Comparison of ENCODE assay signal across 10 cellular contexts in genomic region chr6:149965191-149966020, GRCh38. TPM values are rescaled to one million over a fixed set of nuclear protein-coding genes. Genes with fewer than 3 reads are reported as not detected.
A peak's percentile ranks its signal among the peaks of the same experiment; 100 is the strongest.
DNase-seq lines count a peak whose midpoint lies in the region; ATAC-seq and TF ChIP-seq lines count a peak whose summit lies in the region.
"Had no signal": no experiment of that assay in that cellular context is flagged by ENCODE, and none has a peak within 500 bp of the region (broad histone marks: within the 10 kb centered on the region; RNA-seq: fewer than 3 reads in every experiment).

No MANE protein-coding gene starts in this region.

- peak; percentile 45 for DNase-seq in CD1c-positive myeloid dendritic cell (ENCODE audit: extremely low spot score)
- no peak for DNase-seq in RWPE2 (ENCODE audit: low spot score)
- DNase-seq in neural progenitor cell (ENCODE audit: low spot score) = peak; percentile 69
- no peak for DNase-seq in effector CD8-positive, alpha-beta T cell (lab: John Stamatoyannopoulos, UW)
- DNase-seq in NCI-H187 (lab: John Stamatoyannopoulos, UW) = no peak
- DNase-seq: SIG-M5 had no signal

- peaks cover 18% of the 10 kb centered on the region for H3K4me1 Mint-ChIP-seq in neural progenitor cell

- H3K4me3 ChIP-seq in RWPE2 (ENCODE audit: severe bottlenecking) = peak overlapping the region; percentile 37
- H3K4me3 ChIP-seq in ectodermal cell (ENCODE audit: insufficient read depth, low read depth, low read length) = peak overlapping the region; percentile 50
- H3K4me3 ChIP-seq in neural progenitor cell = peak overlapping the region; percentile 65

- H3K36me3 Mint-ChIP-seq in neural progenitor cell = no peaks in the 10 kb centered on the region

- H3K4me1 ChIP-seq in RWPE2 (ENCODE audit: insufficient read depth, poor library complexity, severe bottlenecking) = peaks cover 4% of the 10 kb centered on the region
- no peaks in the 10 kb centered on the region for H3K4me1 ChIP-seq in ectodermal cell (ENCODE audit: control insufficient read depth, insufficient read depth, low read length)
- H3K4me1 ChIP-seq in neural progenitor cell = peaks cover 3% of the 10 kb centered on the region

- no peaks in the 10 kb centered on the region for H3F3A ChIP-seq in neural progenitor cell (ENCODE audit: low read depth)

- ATAC-seq in RWPE2 (ENCODE audit: low read depth) (no peak), GM19023 (IDR thresholded peaks at IDR 0.05; ENCODE audit: unreplicated experiment) (no peak), HG02763 (IDR thresholded peaks at IDR 0.05; ENCODE audit: unreplicated experiment) (no peak)

- TF ChIP-seq CTCF in RWPE2 (IDR thresholded peaks at IDR 0.05; ENCODE audit: poor library complexity, severe bottlenecking) (no peak), neural progenitor cell (IDR thresholded peaks at IDR 0.05) (no peak)

- peaks cover 83% of the 10 kb centered on the region for H3K27me3 Mint-ChIP-seq in neural progenitor cell (ENCODE audit: insufficient read depth, low read depth)

- peaks cover 17% of the 10 kb centered on the region for H4K20me1 ChIP-seq in neural progenitor cell (ENCODE audit: low read depth)

- peak overlapping the region; percentile 92 for H3K4me2 ChIP-seq in neural progenitor cell

- H3K4me3 Mint-ChIP-seq in neural progenitor cell = peak overlapping the region; percentile 86

- no peaks in the 10 kb centered on the region for H3K9me3 ChIP-seq in RWPE2 (ENCODE audit: severe bottlenecking)
- no peaks in the 10 kb centered on the region for H3K9me3 ChIP-seq in ectodermal cell (ENCODE audit: control insufficient read depth, low read length)
- no peaks in the 10 kb centered on the region for H3K9me3 ChIP-seq in neural progenitor cell (ENCODE audit: low read depth)

- no peak overlapping the region for H3K27ac ChIP-seq in RWPE2 (ENCODE audit: poor library complexity, severe bottlenecking)
- no peak overlapping the region for H3K27ac ChIP-seq in ectodermal cell (ENCODE audit: insufficient read depth, low read depth, low read length, poor library complexity, severe bottlenecking)
- no peak overlapping the region for H3K27ac ChIP-seq in neural progenitor cell

- H3K9me3 Mint-ChIP-seq in neural progenitor cell = peaks cover 6% of the 10 kb centered on the region

- no peaks in the 10 kb centered on the region for H3K79me2 ChIP-seq in neural progenitor cell (ENCODE audit: low read depth)

- H3K27me3 ChIP-seq in RWPE2 (ENCODE audit: insufficient read depth, poor library complexity, severe bottlenecking) = peaks cover 20% of the 10 kb centered on the region
- H3K27me3 ChIP-seq in ectodermal cell (ENCODE audit: control insufficient read depth, insufficient read depth, low read length, poor library complexity, severe bottlenecking) = peaks cover 98% of the 10 kb centered on the region
- H3K27me3 ChIP-seq in neural progenitor cell = peaks cover 100% of the 10 kb centered on the region

- H3K9ac ChIP-seq in neural progenitor cell = no peak overlapping the region

- H2AFZ ChIP-seq in neural progenitor cell (replicated peaks) = peak overlapping the region; percentile 86

- H3K27ac Mint-ChIP-seq in neural progenitor cell = no peak overlapping the region

- no peaks in the 10 kb centered on the region for H3K36me3 ChIP-seq in RWPE2 (ENCODE audit: low read depth)
- H3K36me3 ChIP-seq in ectodermal cell (ENCODE audit: control insufficient read depth, insufficient read depth, low read length) = no peaks in the 10 kb centered on the region
- no peaks in the 10 kb centered on the region for H3K36me3 ChIP-seq in neural progenitor cell

- WGBS in ectodermal cell, 2 experiments = 6 to 7% methylated on average over 38 of the region's 38 CpGs

RNA-seq across cellular contexts. Expression of gene ULBP1, which starts 1.7 kb away (rescaled TPM):
- 2.1 TPM for polyA plus RNA-seq in ectodermal cell (2013, experiment 1 of 4)
- 1.4 TPM for polyA plus RNA-seq in ectodermal cell (2013, experiment 2 of 4)
- 2.0 TPM for polyA plus RNA-seq in ectodermal cell (2013, experiment 3 of 4)
- 2.1 TPM for polyA plus RNA-seq in ectodermal cell (2013, experiment 4 of 4)
- total RNA-seq in neural progenitor cell (ENCODE audit: low replicate concordance) = 0.11 and 0.40 TPM in 2 replicates

RNA-seq across cellular contexts. Expression of gene ULBP2, which starts 23.6 kb away (rescaled TPM):
- polyA plus RNA-seq in ectodermal cell (2013, experiment 1 of 4) = not detected
- not detected for polyA plus RNA-seq in ectodermal cell (2013, experiment 2 of 4)
- not detected for polyA plus RNA-seq in ectodermal cell (2013, experiment 3 of 4)
- not detected for polyA plus RNA-seq in ectodermal cell (2013, experiment 4 of 4)
- not detected in 2 replicates for total RNA-seq in neural progenitor cell (ENCODE audit: low replicate concordance)

RNA-seq across cellular contexts. Expression of gene RAET1G, which starts 42.5 kb away (rescaled TPM):
- not detected for polyA plus RNA-seq in ectodermal cell (2013, experiment 1 of 4)
- polyA plus RNA-seq in ectodermal cell (2013, experiment 2 of 4) = not detected
- 0.27 TPM for polyA plus RNA-seq in ectodermal cell (2013, experiment 3 of 4)
- polyA plus RNA-seq in ectodermal cell (2013, experiment 4 of 4) = not detected
- not detected in 2 replicates for total RNA-seq in neural progenitor cell (ENCODE audit: low replicate concordance)

RNA-seq across cellular contexts. Expression of gene RAET1L, which starts 59.9 kb away (rescaled TPM):
- not detected for polyA plus RNA-seq in ectodermal cell (2013, experiment 1 of 4)
- polyA plus RNA-seq in ectodermal cell (2013, experiment 2 of 4) = not detected
- polyA plus RNA-seq in ectodermal cell (2013, experiment 3 of 4) = not detected
- polyA plus RNA-seq in ectodermal cell (2013, experiment 4 of 4) = not detected
- not detected in 2 replicates for total RNA-seq in neural progenitor cell (ENCODE audit: low replicate concordance)
- total RNA-seq: lung had no signal

Comparison
In these comparisons a context has a peak if more than half of its experiments do, and no peak if none do; other contexts are left out.
1. DNase-seq: peak in CD1c-positive myeloid dendritic cell (single experiment) and neural progenitor cell (single experiment); none in RWPE2 (single experiment), effector CD8-positive, alpha-beta T cell (single experiment) and NCI-H187 (0 of 2).
2. Peak in every context shown above with its lines, with median percentiles within 50 percentile points of each other: H3K4me3 ChIP-seq.